10 cellular contexts compared by ENCODE assay signal in genomic region chr13:49220856-49221614, GRCh38. TPM values are rescaled to one million over a fixed set of nuclear protein-coding genes. Genes with fewer than 3 reads are reported as not detected.
DNase-seq lines count a peak whose midpoint lies in the region; ATAC-seq and TF ChIP-seq lines count a peak whose summit lies in the region.
"Had no signal": no experiment of that assay in that cellular context is flagged by ENCODE, and none has a peak within 500 bp of the region (broad histone marks: within the 10 kb centered on the region; RNA-seq: fewer than 3 reads in every experiment).

No MANE protein-coding gene starts in this region.

- TF ChIP-seq RAD21 in IMR-90 (IDR thresholded peaks at IDR 0.05; ENCODE audit: low read length), result no peak

- no peak overlapping the region for H4K91ac ChIP-seq in IMR-90 (ENCODE audit: insufficient read depth, low read depth, low read length)
- no peak overlapping the region for H4K91ac ChIP-seq in neuronal stem cell (ENCODE audit: low read depth, low read length, poor library complexity)

- H3K27ac ChIP-seq in CD4-positive, alpha-beta T cell (ENCODE audit: low read depth, low read length), result no peak overlapping the region
- H3K27ac ChIP-seq in IMR-90 (ENCODE audit: insufficient read depth, low read length), result no peak overlapping the region
- H3K27ac ChIP-seq in neuronal stem cell (replicated peaks; ENCODE audit: low read length), result no peak overlapping the region
- H3K27ac ChIP-seq: foreskin keratinocyte had no signal

- H3K27ac Mint-ChIP-seq in CD4-positive, alpha-beta T cell, result no peak overlapping the region
- no peak overlapping the region for H3K27ac Mint-ChIP-seq in effector memory CD8-positive, alpha-beta T cell

- H2AK5ac ChIP-seq in IMR-90 (ENCODE audit: low read depth, low read length) (no peak overlapping the region), neuronal stem cell (ENCODE audit: low read depth, low read length) (no peak overlapping the region)

- H3K14ac ChIP-seq in IMR-90 (replicated peaks; ENCODE audit: low read depth, low read length) (no peak overlapping the region), neuronal stem cell (ENCODE audit: low read length) (no peak overlapping the region)

- WGBS in IMR-90 (ENCODE audit: extremely low coverage in 2 of 2, insufficient read length in 1 of 2), 2 experiments, result 4% methylated on average over 48 of the region's 74 CpGs; no CpG with 5 or more reads in 1 of the 2 experiments
- WGBS in neuronal stem cell (ENCODE audit: extremely low coverage in 2 of 2, insufficient read length in 2 of 2, insufficient replicate concordance in 1 of 2), 2 donors, result no CpG with 5 or more reads among the region's 74 CpGs

- peaks cover 83% of the 10 kb centered on the region for H3K27me3 Mint-ChIP-seq in CD4-positive, alpha-beta T cell
- H3K27me3 Mint-ChIP-seq in effector memory CD8-positive, alpha-beta T cell, result peaks cover 53 to 80% of the 10 kb centered on the region in 2 donors

- H3K4me3 Mint-ChIP-seq in CD4-positive, alpha-beta T cell, result peak overlapping the region; percentile 82
- peak overlapping the region; percentile 71 to 82 for H3K4me3 Mint-ChIP-seq in effector memory CD8-positive, alpha-beta T cell

- H3K36me3 ChIP-seq in IMR-90 (ENCODE audit: control insufficient read depth, insufficient read depth, low read length) (no peaks in the 10 kb centered on the region), neuronal stem cell (replicated peaks in 1 of 2; ENCODE audit: control insufficient read depth in 2 of 2, insufficient read depth in 2 of 2, low read length in 2 of 2) (no peaks in the 10 kb centered on the region)

- no TSS peak for BruUV-seq in IMR-90 (replicated peaks; lab: Mats Ljungman, UMichigan)

- no peak overlapping the region for H2AK9ac ChIP-seq in IMR-90 (replicated peaks; ENCODE audit: low read depth, low read length, poor library complexity)

- no peak for TF ChIP-seq CTCF in CD4-positive, alpha-beta T cell (IDR thresholded peaks at IDR 0.05)
- no peak for TF ChIP-seq CTCF in IMR-90 (conservative IDR thresholded peaks at IDR 0.05; ENCODE audit: low read depth, low read length)

- dilution Hi-C loops in IMR-90 (cut with HindIII; ENCODE audit: low sequenced_read_pairs, unreplicated experiment), result no loop called here

- H2BK5ac ChIP-seq in IMR-90 (ENCODE audit: low read depth, low read length, poor library complexity, severe bottlenecking) (no peak overlapping the region), neuronal stem cell (ENCODE audit: low read length) (no peak overlapping the region)

- no peak for DNase-seq in CD4-positive, alpha-beta T cell
- DNase-seq in IMR-90 (peak; percentile 12), neuronal stem cell (ENCODE audit: low spot score) (no peak), NCI-H128 (lab: John Stamatoyannopoulos, UW; ENCODE audit: unreplicated experiment) (no peak), NCI-H1436 (lab: John Stamatoyannopoulos, UW) (no peak)
- no peak for DNase-seq in effector memory CD8-positive, alpha-beta T cell
- DNase-seq in central memory CD4-positive, alpha-beta T cell, result no peak
- no peak for DNase-seq in stimulated activated CD4-positive, alpha-beta T cell treated with anti-CD3 and anti-CD28 coated beads, Interleukin-1b, Interleukin-23, amount 100 ng/mL, for 48 hours
- DNase-seq: foreskin keratinocyte had no signal

- peaks cover 8% of the 10 kb centered on the region for H3K4me1 Mint-ChIP-seq in CD4-positive, alpha-beta T cell (ENCODE audit: low read depth)
- peaks cover 4 to 11% of the 10 kb centered on the region in 2 donors for H3K4me1 Mint-ChIP-seq in effector memory CD8-positive, alpha-beta T cell (ENCODE audit: low read depth in 2 of 2)

- no peak overlapping the region for H3K4ac ChIP-seq in IMR-90 (ENCODE audit: low read depth, low read length)
- no peak overlapping the region for H3K4ac ChIP-seq in neuronal stem cell (ENCODE audit: low read length)

- H2BK120ac ChIP-seq in IMR-90 (ENCODE audit: low read depth, low read length) (no peak overlapping the region), neuronal stem cell (ENCODE audit: low read depth, low read length) (no peak overlapping the region)

- TF ChIP-seq POLR2A in IMR-90 (IDR thresholded peaks at IDR 0.05; ENCODE audit: low read depth, low read length), result no peak

- H3K4me1 ChIP-seq in IMR-90 (ENCODE audit: control insufficient read depth, insufficient read depth, low read length) (no peaks in the 10 kb centered on the region), neuronal stem cell (ENCODE audit: control insufficient read depth in 2 of 2, insufficient read depth in 1 of 2, low read depth in 1 of 2, low read length in 2 of 2) (peaks cover 0 to 6% of the 10 kb centered on the region in 2 donors)
- H3K4me1 ChIP-seq: foreskin keratinocyte had no signal

- H3K23ac ChIP-seq in IMR-90 (ENCODE audit: low read depth, low read length) (no peak overlapping the region), neuronal stem cell (ENCODE audit: low read depth, low read length, poor library complexity) (peak overlapping the region; percentile 89)

- peak overlapping the region; percentile 33; the same call in 1 of the 2 replicates for H3K4me2 ChIP-seq in IMR-90 (ENCODE audit: low read depth, low read length)
- peak overlapping the region; percentile 60 for H3K4me2 ChIP-seq in neuronal stem cell (ENCODE audit: insufficient read depth, low read length, poor library complexity, severe bottlenecking)

- H2BK15ac ChIP-seq in IMR-90 (ENCODE audit: low read depth, low read length) (no peak overlapping the region), neuronal stem cell (ENCODE audit: low read length) (no peak overlapping the region)

- CTCF ChIA-PET in CD4-positive, alpha-beta T cell (lab: Charles Lee), result no interaction called here
- CTCF ChIA-PET in IMR-90 (lab: Yijun Ruan, JAX), result no interaction called here

- in situ Hi-C loops in IMR-90 (cut with MboI; ENCODE audit: low sequenced_read_pairs), result no loop called here

- no peak overlapping the region for H4K5ac ChIP-seq in IMR-90 (ENCODE audit: low read depth, low read length)

- H3K79me1 ChIP-seq in IMR-90 (ENCODE audit: low read depth in 1 of 2, low read length in 2 of 2) (no peaks in the 10 kb centered on the region), neuronal stem cell (ENCODE audit: low read depth, low read length) (no peaks in the 10 kb centered on the region)

- no peaks in the 10 kb centered on the region for H3K36me3 Mint-ChIP-seq in CD4-positive, alpha-beta T cell (ENCODE audit: low read depth)
- no peaks in the 10 kb centered on the region for H3K36me3 Mint-ChIP-seq in effector memory CD8-positive, alpha-beta T cell (ENCODE audit: insufficient read depth)

- ATAC-seq in CD4-positive, alpha-beta T cell (ENCODE audit: poor library complexity), result no peak
- peak; percentile 30 for ATAC-seq in IMR-90 (ENCODE audit: low read depth)
- peak; percentile 31 for ATAC-seq in effector memory CD8-positive, alpha-beta T cell (replicated peaks)

- POLR2A ChIA-PET in CD4-positive, alpha-beta T cell (lab: Charles Lee), result interaction anchor here (0.8 kb wide), 1 partner anchor 245 kb away, joined by 3 read pairs; the partner anchor contains the start of gene FNDC3A
- POLR2A ChIA-PET in IMR-90 (lab: Charles Lee; ENCODE audit: unreplicated experiment), result no interaction called here

- H3K9me3 Mint-ChIP-seq in CD4-positive, alpha-beta T cell, result no peaks in the 10 kb centered on the region
- no peaks in the 10 kb centered on the region for H3K9me3 Mint-ChIP-seq in effector memory CD8-positive, alpha-beta T cell

- H3K56ac ChIP-seq in IMR-90 (ENCODE audit: extremely low read depth, insufficient read depth, low read length), result no peak overlapping the region

- H2BK12ac ChIP-seq in neuronal stem cell (ENCODE audit: low read length), result no peak overlapping the region

- H3K27me3 ChIP-seq in CD4-positive, alpha-beta T cell (ENCODE audit: control insufficient read depth, insufficient read depth, low read length), result peaks cover 53% of the 10 kb centered on the region
- peaks cover 84% of the 10 kb centered on the region for H3K27me3 ChIP-seq in IMR-90 (ENCODE audit: control insufficient read depth, insufficient read depth, low read length)
- peaks cover 28 to 77% (median 62%) of the 10 kb centered on the region in 3 experiments for H3K27me3 ChIP-seq in neuronal stem cell (ENCODE audit: control insufficient read depth in 3 of 3, insufficient read depth in 3 of 3, low read depth in 1 of 3, low read length in 3 of 3)

- H2AFZ ChIP-seq in IMR-90 (replicated peaks; ENCODE audit: low read length, poor library complexity) (peak overlapping the region; percentile 89), neuronal stem cell (ENCODE audit: low read length) (peak overlapping the region; percentile 95)

- no peaks in the 10 kb centered on the region for H3K9me1 ChIP-seq in IMR-90 (ENCODE audit: insufficient read depth, low read length)

- H3K4me3 ChIP-seq in IMR-90 (ENCODE audit: insufficient read depth, low read depth, low read length) (peak overlapping the region; percentile 45), neuronal stem cell (ENCODE audit: low read length in 2 of 2) (peak overlapping the region; percentile 37 to 79)
- H3K4me3 ChIP-seq: GM12878 had no signal

- H2BK20ac ChIP-seq in IMR-90 (ENCODE audit: low read depth, low read length), result no peak overlapping the region

- intact Hi-C loops in CD4-positive, alpha-beta T cell (cut with DNase I, micrococcal nuclease), result no loop called here
- intact Hi-C loops in IMR-90 (cut with micrococcal nuclease), result no loop called here

- no peak overlapping the region for H3K9ac ChIP-seq in IMR-90 (ENCODE audit: low read depth, low read length)
- peak overlapping the region; percentile 4 for H3K9ac ChIP-seq in neuronal stem cell (ENCODE audit: low read depth, low read length, poor library complexity)

- no peaks in the 10 kb centered on the region for H3K9me3 ChIP-seq in CD4-positive, alpha-beta T cell (ENCODE audit: control insufficient read depth, low read length)
- H3K9me3 ChIP-seq in IMR-90 (ENCODE audit: control insufficient read depth, insufficient read depth, low read length) (peaks cover 12% of the 10 kb centered on the region), neuronal stem cell (replicated peaks in 1 of 2; ENCODE audit: control insufficient read depth in 2 of 2, insufficient read depth in 1 of 2, low read depth in 1 of 2, low read length in 2 of 2) (peaks cover 2 to 19% of the 10 kb centered on the region in 2 donors)

- no peak overlapping the region for H3K18ac ChIP-seq in IMR-90 (ENCODE audit: low read depth, low read length)
- H3K18ac ChIP-seq in neuronal stem cell (ENCODE audit: low read length), result peak overlapping the region; percentile 84

- H4K8ac ChIP-seq in IMR-90 (ENCODE audit: low read depth in 2 of 2, low read length in 2 of 2), result no peak overlapping the region
- H4K8ac ChIP-seq in neuronal stem cell (ENCODE audit: low read depth, low read length), result no peak overlapping the region

- 0 out of 2 replicates have a peak, but pooled peaks cover 3% of the 10 kb centered on the region for H4K20me1 ChIP-seq in IMR-90 (ENCODE audit: insufficient read depth, low read length)

RNA-seq across cellular contexts. Expression of gene MLNR, which starts 0.9 kb away (rescaled TPM):
- not detected for total RNA-seq in CD4-positive, alpha-beta T cell
- not detected in 2 replicates for total RNA-seq in IMR-90 (2012; rRNA removed)
- not detected in 2 replicates for polyA plus RNA-seq in IMR-90 (2012; rRNA removed)
- polyA plus RNA-seq in IMR-90 (2012; cell fraction: cytosol; rRNA removed), result 0.03 TPM in 1 of 2 replicates, not detected in the other
- not detected in 2 replicates for polyA plus RNA-seq in IMR-90 (2012; cell fraction: nucleus; rRNA removed; ENCODE audit: low replicate concordance)
- polyA plus RNA-seq in neuronal stem cell (2013, experiment 1 of 2), result not detected
- polyA plus RNA-seq in neuronal stem cell (2013, experiment 2 of 2), result not detected
- total RNA-seq: foreskin keratinocyte, GM12878 had no signal
- polyA plus RNA-seq: foreskin keratinocyte, GM12878 had no signal

RNA-seq across cellular contexts. Expression of gene CDADC1, which starts 26.7 kb away (rescaled TPM):
- total RNA-seq in CD4-positive, alpha-beta T cell, result 10 to 100 TPM in 1 of 2 experiments, 1 to 10 TPM in 1; 9.1 to 11.3 TPM
- 0.54 and 0.83 TPM in 2 replicates for total RNA-seq in IMR-90 (2012; rRNA removed)
- polyA plus RNA-seq in IMR-90 (2012; rRNA removed), result 2.6 and 2.7 TPM in 2 replicates
- polyA plus RNA-seq in IMR-90 (2012; cell fraction: cytosol; rRNA removed), result 1.1 and 1.3 TPM in 2 replicates
- polyA plus RNA-seq in IMR-90 (2012; cell fraction: nucleus; rRNA removed; ENCODE audit: low replicate concordance), result 0.83 and 3.4 TPM in 2 replicates
- 8.6 TPM for polyA plus RNA-seq in neuronal stem cell (2013, experiment 1 of 2)
- 8.6 TPM for polyA plus RNA-seq in neuronal stem cell (2013, experiment 2 of 2)
